1 cellular context compared by ENCODE assay signal in genomic region chr1:20276428-20276827, GRCh38.
TF ChIP-seq lines count a peak whose summit lies in the region.

No MANE protein-coding gene starts in this region.

TF ChIP-seq in H1, 55 proteins besides CTCF, POLR2A, EP300 and RAD21:
- TF ChIP-seq BCL11A (IDR thresholded peaks at IDR 0.05; ENCODE audit: low read depth in 2 of 2, low read length in 2 of 2) (no peak), JUND (IDR thresholded peaks at IDR 0.05; ENCODE audit: low read length) (no peak), KDM1A (IDR thresholded peaks at IDR 0.05; ENCODE audit: borderline replicate concordance, low read length) (no peak), RBBP5 (IDR thresholded peaks at IDR 0.05; ENCODE audit: borderline replicate concordance, low read depth, low read length) (no peak), CEBPB (IDR thresholded peaks at IDR 0.05; ENCODE audit: low read depth, low read length) (no peak), GABPA (IDR thresholded peaks at IDR 0.05; ENCODE audit: borderline replicate concordance, insufficient read depth, low read length) (no peak), TEAD4 (IDR thresholded peaks at IDR 0.05; ENCODE audit: low read depth, low read length) (no peak), GTF2F1 (IDR thresholded peaks at IDR 0.05; ENCODE audit: borderline replicate concordance, low read depth, low read length) (no peak), ASH2L (IDR thresholded peaks at IDR 0.05; ENCODE audit: low read length) (no peak), TAF7 (optimal IDR thresholded peaks at IDR 0.05; ENCODE audit: borderline replicate concordance, low read depth, low read length) (no peak), NANOG (IDR thresholded peaks at IDR 0.05; ENCODE audit: insufficient read depth, low read depth, low read length, poor library complexity, severe bottlenecking) (no peak), SIRT6 (IDR thresholded peaks at IDR 0.05; ENCODE audit: low read length) (no peak), SRF (IDR thresholded peaks at IDR 0.05; ENCODE audit: low read depth, low read length) (no peak), TBP (IDR thresholded peaks at IDR 0.05; ENCODE audit: low read depth, low read length) (no peak), SUZ12 (IDR thresholded peaks at IDR 0.05; ENCODE audit: low read length) (no peak), SIX5 (IDR thresholded peaks at IDR 0.05; ENCODE audit: low read depth, low read length) (no peak), CBX5 (IDR thresholded peaks at IDR 0.05; ENCODE audit: low read depth, low read length) (no peak), POU5F1 (IDR thresholded peaks at IDR 0.05; ENCODE audit: low read depth, low read length) (no peak), JUN (IDR thresholded peaks at IDR 0.05; ENCODE audit: low read depth, low read length) (no peak)
